Comparison of ENCODE assay signal across 1 cellular context in genomic region chr2:144474017-144474416, GRCh38.
TF ChIP-seq lines count a peak whose summit lies in the region.

No MANE protein-coding gene starts in this region.

TF ChIP-seq in HepG2, 621 proteins besides CTCF, POLR2A, EP300 and RAD21:
- no peak for TF ChIP-seq TAF1 (CRISPR knock-in tag; IDR thresholded peaks at IDR 0.05)
- TF ChIP-seq MXD4 (CRISPR knock-in tag; IDR thresholded peaks at IDR 0.05): no peak
- no peak for TF ChIP-seq MAZ (IDR thresholded peaks at IDR 0.05; ENCODE audit: borderline replicate concordance, low read depth, low read length)
- no peak for TF ChIP-seq MAZ (CRISPR knock-in tag; IDR thresholded peaks at IDR 0.05; ENCODE audit: low read depth)
- no peak for TF ChIP-seq RFX5 (IDR thresholded peaks at IDR 0.05; ENCODE audit: low read depth, low read length)
- TF ChIP-seq DRAP1 (CRISPR knock-in tag; IDR thresholded peaks at IDR 0.05): no peak
- no peak for TF ChIP-seq SMAD1 (CRISPR knock-in tag; IDR thresholded peaks at IDR 0.05; ENCODE audit: borderline replicate concordance, low read depth)
